ENCODE assay signal across 30 cellular contexts in genomic region chr17:1843947-1844346, GRCh38.
"Had no signal": no experiment of that assay in that cellular context is flagged by ENCODE, and none has a peak within 500 bp of the region (broad histone marks: within the 10 kb centered on the region; RNA-seq: fewer than 3 reads in every experiment).

No MANE protein-coding gene starts in this region.

- H3K27me3 Mint-ChIP-seq: activated B cell treated with CpG ODN at 0.5 μM for 24 hours; activated CD4-positive, alpha-beta T cell treated with anti-CD3 and anti-CD28 coated beads, Interleukin-2, amount 10 ng/mL, durations not matched to agents 24 days and 14 days; activated CD8-positive, alpha-beta memory T cell treated with anti-CD3 and anti-CD28 coated beads, Interleukin-2, amount 10 ng/mL, durations not matched to agents 7 days and 5 days; activated naive CD8-positive, alpha-beta T cell treated with anti-CD3 and anti-CD28 coated beads, Interleukin-2, amount 50 U/mL, for 24 hours; activated T-cell treated with anti-CD3 and anti-CD28 coated beads, Interleukin-2, amount 50 U/mL, for 24 hours had no signal

- H3K4me3 ChIP-seq: ascending aorta, body of pancreas, Peyer's patch, SJSA1 had no signal

- H3K27ac ChIP-seq: ascending aorta, body of pancreas, Peyer's patch, RWPE1, SJSA1 had no signal

- ATAC-seq: activated CD8-positive, alpha-beta memory T cell treated with anti-CD3 and anti-CD28 coated beads, Interleukin-2, amount 10 ng/mL, durations not matched to agents 7 days and 5 days; activated naive CD4-positive, alpha-beta T cell treated with anti-CD3 and anti-CD28 coated beads, Interleukin-2, amount 50 U/mL, for 72 hours; activated naive CD8-positive, alpha-beta T cell treated with anti-CD3 and anti-CD28 coated beads, Interleukin-2, amount 50 U/mL, for 24 hours; body of pancreas had no signal

- H3K4me1 ChIP-seq: ascending aorta, body of pancreas, Peyer's patch, SJSA1 had no signal

- H3K9me3 ChIP-seq: ascending aorta, body of pancreas, Peyer's patch, SJSA1 had no signal

- H3K4me1 Mint-ChIP-seq: activated B cell treated with CpG ODN at 0.5 μM for 24 hours; activated naive CD8-positive, alpha-beta T cell treated with anti-CD3 and anti-CD28 coated beads, Interleukin-2, amount 50 U/mL, for 24 hours had no signal

- H3K9me3 Mint-ChIP-seq: activated B cell treated with CpG ODN at 0.5 μM for 24 hours; activated CD4-positive, alpha-beta T cell treated with anti-CD3 and anti-CD28 coated beads, Interleukin-2, amount 10 ng/mL, durations not matched to agents 24 days and 14 days; activated naive CD4-positive, alpha-beta T cell treated with anti-CD3 and anti-CD28 coated beads, Interleukin-2, amount 50 U/mL, for 72 hours; activated naive CD8-positive, alpha-beta T cell treated with anti-CD3 and anti-CD28 coated beads, Interleukin-2, amount 50 U/mL, for 24 hours; activated T-cell treated with anti-CD3 and anti-CD28 coated beads, Interleukin-2, amount 50 U/mL, for 24 hours; activated T-helper 1 cell treated with anti-CD3 and anti-CD28 coated beads, Interleukin-12 subunit alpha, Interleukin-12 subunit beta, Interleukin-2, Interleukin-4 antibody, amounts not matched to agents 30 ng/mL and 10 ng/mL and 1 ng/mL, durations not matched to agents 14 hours and 24 hours and 36 hours; T-helper 1 cell treated with Interleukin-12 subunit alpha and Interleukin-12 subunit beta and Interleukin-4 antibody, amounts not matched to agents 30 μg/mL and 1 μg/mL, for 36 hours had no signal

- H3K4me3 Mint-ChIP-seq: activated B cell treated with CpG ODN at 0.5 μM for 24 hours; activated CD4-positive, alpha-beta T cell treated with anti-CD3 and anti-CD28 coated beads, Interleukin-2, amount 10 ng/mL, durations not matched to agents 24 days and 14 days; activated CD8-positive, alpha-beta memory T cell treated with anti-CD3 and anti-CD28 coated beads, Interleukin-2, amount 10 ng/mL, durations not matched to agents 7 days and 5 days; activated naive CD8-positive, alpha-beta T cell treated with anti-CD3 and anti-CD28 coated beads, Interleukin-2, amount 50 U/mL, for 24 hours; activated T-cell treated with anti-CD3 and anti-CD28 coated beads, Interleukin-2, amount 50 U/mL, for 24 hours; activated T-helper 1 cell treated with anti-CD3 and anti-CD28 coated beads, Interleukin-12 subunit alpha, Interleukin-12 subunit beta, Interleukin-2, Interleukin-4 antibody, amounts not matched to agents 30 ng/mL and 10 ng/mL and 1 ng/mL, durations not matched to agents 14 hours and 24 hours and 36 hours; T-helper 1 cell treated with Interleukin-12 subunit alpha and Interleukin-12 subunit beta and Interleukin-4 antibody, amounts not matched to agents 30 μg/mL and 1 μg/mL, for 36 hours had no signal

- H3K27me3 ChIP-seq: ascending aorta, body of pancreas, Peyer's patch, SJSA1 had no signal

- H3K27ac Mint-ChIP-seq: activated B cell treated with CpG ODN at 0.5 μM for 24 hours; activated CD8-positive, alpha-beta memory T cell treated with anti-CD3 and anti-CD28 coated beads, Interleukin-2, amount 10 ng/mL, durations not matched to agents 7 days and 5 days; activated naive CD4-positive, alpha-beta T cell treated with anti-CD3 and anti-CD28 coated beads, Interleukin-2, amount 50 U/mL, for 72 hours; activated naive CD8-positive, alpha-beta T cell treated with anti-CD3 and anti-CD28 coated beads, Interleukin-2, amount 50 U/mL, for 24 hours; activated T-helper 1 cell treated with anti-CD3 and anti-CD28 coated beads, Interleukin-12 subunit alpha, Interleukin-12 subunit beta, Interleukin-2, Interleukin-4 antibody, amounts not matched to agents 30 ng/mL and 10 ng/mL and 1 ng/mL, durations not matched to agents 14 hours and 24 hours and 36 hours had no signal

- DNase-seq: activated B cell treated with CpG ODN at 0.5 μM for 24 hours; activated CD4-positive, alpha-beta T cell treated with anti-CD3 and anti-CD28 coated beads for 1 hour; activated CD4-positive, alpha-beta T cell treated with anti-CD3 and anti-CD28 coated beads, Interleukin-2, amount 10 ng/mL, durations not matched to agents 24 days and 14 days; activated CD4-positive, alpha-beta T cell treated with anti-CD3 and anti-CD28 coated beads, Interleukin-2, amount 50 U/mL, for 48 hours; activated CD8-positive, alpha-beta memory T cell treated with anti-CD3 and anti-CD28 coated beads, Interleukin-2, amount 10 ng/mL, durations not matched to agents 7 days and 5 days; activated effector memory CD4-positive, alpha-beta T cell treated with Interleukin-2 at 50 U/mL for 16 hours; activated naive CD4-positive, alpha-beta T cell; activated naive CD8-positive, alpha-beta T cell treated with anti-CD3 and anti-CD28 coated beads, Interleukin-2, amount 50 U/mL, for 24 hours; activated T-cell treated with anti-CD3 and anti-CD28 coated beads, Interleukin-2, amount 50 U/mL, for 24 hours; amniotic stem cell; body of pancreas; Kasumi-1; NCI-H1105 treated with DMSO at 0.1 percent for 48 hours; NCI-H1436 treated with DMSO at 0.1 percent for 48 hours; NCI-H187; NCI-H2081; NCI-H2171 treated with DMSO at 0.1 percent for 48 hours; NCI-H345; NCI-H510A; NCI-H526 treated with DMSO at 0.1 percent for 48 hours; NCI-H82; Peyer's patch; SHP77; T-helper 9 cell had no signal
